ENCODE assay signal across 8 cellular contexts in the genomic region with DNA sequence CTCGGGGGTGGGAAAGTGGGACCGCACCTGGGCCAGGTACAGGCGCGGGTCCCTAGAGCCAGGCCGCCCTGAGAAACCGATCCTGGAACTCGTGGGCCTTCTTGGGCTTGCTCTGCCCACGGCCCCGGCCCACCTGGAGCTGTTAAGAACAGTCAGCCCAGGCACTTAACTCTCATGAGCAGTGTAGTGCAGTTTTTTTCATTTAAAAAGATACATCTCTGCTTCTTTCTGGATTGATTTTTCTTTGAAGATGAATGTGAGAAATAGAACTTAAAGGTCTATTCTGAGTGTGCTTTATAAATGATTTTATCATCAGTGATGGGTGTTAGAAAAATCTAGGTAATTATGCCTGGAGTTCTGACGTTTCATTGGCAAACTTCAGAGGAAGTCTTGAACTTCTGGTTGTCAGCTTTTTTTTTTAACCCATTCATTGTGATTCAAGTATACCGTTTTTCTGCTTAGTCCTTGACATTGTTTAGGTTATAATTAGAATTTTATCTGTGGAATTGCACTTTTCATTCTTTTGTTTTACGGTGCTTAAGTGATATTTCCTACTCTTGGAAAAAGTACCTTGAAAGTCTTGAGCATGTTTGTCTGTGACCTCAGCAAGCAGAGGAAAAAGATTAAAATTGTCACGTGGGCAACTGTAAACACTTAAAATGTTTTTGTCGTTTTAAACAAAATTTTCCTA. TPM values are rescaled to one million over a fixed set of nuclear protein-coding genes. Genes with fewer than 3 reads are reported as not detected.
DNase-seq lines count a peak whose midpoint lies in the region; ATAC-seq and TF ChIP-seq lines count a peak whose summit lies in the region.

No MANE protein-coding gene starts in this region.

- H3K36me3 Mint-ChIP-seq in activated CD4-positive, alpha-beta T cell treated with anti-CD3 and anti-CD28 coated beads, Interleukin-2, amount 10 ng/mL, durations not matched to agents 24 days and 14 days (ENCODE audit: low read depth) = peaks cover 28% of the 10 kb centered on the region

- peak overlapping the region; percentile 99 for H3K27ac Mint-ChIP-seq in activated CD4-positive, alpha-beta T cell treated with anti-CD3 and anti-CD28 coated beads, Interleukin-2, amount 10 ng/mL, durations not matched to agents 24 days and 14 days

- no peak for DNase-seq in activated CD4-positive, alpha-beta T cell treated with anti-CD3 and anti-CD28 coated beads, Interleukin-2, amount 10 ng/mL, durations not matched to agents 24 days and 14 days
- no peak for DNase-seq in activated CD4-positive, alpha-beta T cell treated with anti-CD3 and anti-CD28 coated beads, Interleukin-2, amount 50 U/mL, for 48 hours
- DNase-seq in RWPE2 (ENCODE audit: low spot score) (no peak), foreskin keratinocyte (peak in 1 of 2 donors; percentile 56), cerebellar nuclear complex (lab: John Stamatoyannopoulos, UW) (no peak), Ammon's horn (ENCODE audit: low spot score) (no peak)

- H3K4me1 ChIP-seq in RWPE2 (ENCODE audit: insufficient read depth, poor library complexity, severe bottlenecking) (peaks cover 43% of the 10 kb centered on the region), foreskin keratinocyte (peaks cover 28% of the 10 kb centered on the region)

- no peaks in the 10 kb centered on the region for H3K9me3 ChIP-seq in RWPE2 (ENCODE audit: severe bottlenecking)

- intact Hi-C loops in activated CD4-positive, alpha-beta T cell treated with anti-CD3 and anti-CD28 coated beads, Interleukin-2, amount 10 ng/mL, durations not matched to agents 24 days and 14 days (cut with micrococcal nuclease) = loop anchor here (1.0 to 10.0 kb wide), 5 partner anchors 47 to 872 kb away; a partner anchor contains a TSS

- no peaks in the 10 kb centered on the region for H3K9me3 Mint-ChIP-seq in activated CD4-positive, alpha-beta T cell treated with anti-CD3 and anti-CD28 coated beads, Interleukin-2, amount 10 ng/mL, durations not matched to agents 24 days and 14 days

- H3K36me3 ChIP-seq in RWPE2 (ENCODE audit: low read depth) = peaks cover 49% of the 10 kb centered on the region

- H3K27me3 ChIP-seq in RWPE2 (ENCODE audit: insufficient read depth, poor library complexity, severe bottlenecking) (no peaks in the 10 kb centered on the region), foreskin keratinocyte (no peaks in the 10 kb centered on the region)

- no peak for TF ChIP-seq CTCF in RWPE2 (IDR thresholded peaks at IDR 0.05; ENCODE audit: poor library complexity, severe bottlenecking)
- TF ChIP-seq CTCF in foreskin keratinocyte (conservative IDR thresholded peaks at IDR 0.05) = no peak

- H3K4me3 Mint-ChIP-seq in activated CD4-positive, alpha-beta T cell treated with anti-CD3 and anti-CD28 coated beads, Interleukin-2, amount 10 ng/mL, durations not matched to agents 24 days and 14 days = peak overlapping the region; percentile 99

- H3K4me1 Mint-ChIP-seq in activated CD4-positive, alpha-beta T cell treated with anti-CD3 and anti-CD28 coated beads, Interleukin-2, amount 10 ng/mL, durations not matched to agents 24 days and 14 days = peaks cover 39% of the 10 kb centered on the region

- H3K4me3 ChIP-seq in RWPE2 (ENCODE audit: severe bottlenecking) (peak overlapping the region; percentile 61), skin epidermis (peak overlapping the region; percentile 61 to 78 (median 67))

- H3K27me3 Mint-ChIP-seq in activated CD4-positive, alpha-beta T cell treated with anti-CD3 and anti-CD28 coated beads, Interleukin-2, amount 10 ng/mL, durations not matched to agents 24 days and 14 days = peaks cover 2% of the 10 kb centered on the region

- peak overlapping the region; percentile 48 for H3K27ac ChIP-seq in RWPE2 (ENCODE audit: poor library complexity, severe bottlenecking)
- H3K27ac ChIP-seq in foreskin keratinocyte = peak overlapping the region; percentile 68
- peak overlapping the region in 15 of 21 experiments; percentile 3 to 73 (median 49) for H3K27ac ChIP-seq in skin epidermis

- ATAC-seq in HG02798 (IDR thresholded peaks at IDR 0.05; ENCODE audit: poor library complexity, unreplicated experiment) = peak; percentile 14
- ATAC-seq in RWPE2 (ENCODE audit: low read depth) = peak; percentile 11
- ATAC-seq in foreskin keratinocyte = peak; percentile 29

RNA-seq across cellular contexts. Expression of a gene that starts 0.8 kb away (rescaled TPM):
- 101 and 105 TPM in 2 replicates for total RNA-seq in activated CD4-positive, alpha-beta T cell treated with anti-CD3 and anti-CD28 coated beads, Interleukin-2, amount 10 ng/mL, durations not matched to agents 24 days and 14 days
- total RNA-seq in foreskin keratinocyte = 88.8 and 105 TPM in 2 replicates
- 52.4 and 84.9 TPM in 2 replicates for polyA plus RNA-seq in foreskin keratinocyte
